In the genomic region with DNA sequence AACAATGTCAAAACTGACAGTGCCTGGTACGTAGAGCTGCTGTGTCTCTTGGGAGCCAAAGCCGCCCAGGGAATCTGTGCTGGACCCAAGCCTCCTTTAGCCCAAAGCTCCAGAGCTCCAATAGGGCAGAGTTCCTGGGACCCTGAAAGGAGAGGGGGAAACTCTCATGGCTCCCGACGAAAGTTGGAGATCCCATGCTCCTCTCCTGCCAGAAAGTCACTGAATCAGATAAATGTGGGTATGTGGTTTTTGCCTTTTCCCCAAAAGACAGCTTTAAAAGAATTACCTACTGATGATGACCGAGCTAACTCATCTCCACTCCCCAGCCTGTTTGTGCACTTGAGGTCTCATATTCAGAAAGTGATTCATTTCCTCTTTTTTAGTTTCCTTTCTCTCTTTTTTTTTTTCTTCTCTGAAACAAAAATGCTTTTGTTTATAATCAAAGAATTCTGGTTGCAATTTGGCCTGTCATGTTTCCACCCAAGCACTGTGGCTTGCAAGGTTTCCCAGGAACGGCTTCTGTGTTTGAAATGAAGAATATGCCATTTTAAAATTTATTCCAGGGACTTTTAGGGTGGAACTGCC, we compare ENCODE assay signal across 1 cellular context.
TF ChIP-seq lines count a peak whose summit lies in the region.

No MANE protein-coding gene starts in this region.

TF ChIP-seq in SK-N-SH, 30 proteins besides CTCF, POLR2A, EP300 and RAD21 (continued from another document):
- TF ChIP-seq PBX3 (IDR thresholded peaks at IDR 0.05) = peak; percentile 83
- 0 out of 2 replicates have a peak, but pooled peaks have one; percentile 24 for TF ChIP-seq MEF2A (IDR thresholded peaks at IDR 0.05; ENCODE audit: borderline replicate concordance, low read depth)
- TF ChIP-seq, protein P1, sequence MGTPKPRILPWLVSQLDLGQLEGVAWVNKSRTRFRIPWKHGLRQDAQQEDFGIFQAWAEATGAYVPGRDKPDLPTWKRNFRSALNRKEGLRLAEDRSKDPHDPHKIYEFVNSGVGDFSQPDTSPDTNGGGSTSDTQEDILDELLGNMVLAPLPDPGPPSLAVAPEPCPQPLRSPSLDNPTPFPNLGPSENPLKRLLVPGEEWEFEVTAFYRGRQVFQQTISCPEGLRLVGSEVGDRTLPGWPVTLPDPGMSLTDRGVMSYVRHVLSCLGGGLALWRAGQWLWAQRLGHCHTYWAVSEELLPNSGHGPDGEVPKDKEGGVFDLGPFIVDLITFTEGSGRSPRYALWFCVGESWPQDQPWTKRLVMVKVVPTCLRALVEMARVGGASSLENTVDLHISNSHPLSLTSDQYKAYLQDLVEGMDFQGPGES (IDR thresholded peaks at IDR 0.05; ENCODE audit: low read depth, low read length) = no peak
- peak; percentile 70; the same call in 1 of the 2 replicates for TF ChIP-seq POLR2AphosphoS5 (IDR thresholded peaks at IDR 0.05; ENCODE audit: low read depth, low read length)
- TF ChIP-seq FOSL2 (IDR thresholded peaks at IDR 0.05; ENCODE audit: borderline replicate concordance, low read depth) = peak; percentile 90
- TF ChIP-seq NRF1 (IDR thresholded peaks at IDR 0.05; ENCODE audit: low read depth, low read length) = no peak
- peak; percentile 90 for TF ChIP-seq TCF12 (IDR thresholded peaks at IDR 0.05)
- TF ChIP-seq JUND (IDR thresholded peaks at IDR 0.05) = peak; percentile 92
- TF ChIP-seq TAF1 (IDR thresholded peaks at IDR 0.05; ENCODE audit: borderline replicate concordance, low read depth, low read length) = no peak
TF ChIP-seq in SK-N-SH: peak in this region for 13.
